Comparison of ENCODE assay signal across 1 cellular context in the genomic region with DNA sequence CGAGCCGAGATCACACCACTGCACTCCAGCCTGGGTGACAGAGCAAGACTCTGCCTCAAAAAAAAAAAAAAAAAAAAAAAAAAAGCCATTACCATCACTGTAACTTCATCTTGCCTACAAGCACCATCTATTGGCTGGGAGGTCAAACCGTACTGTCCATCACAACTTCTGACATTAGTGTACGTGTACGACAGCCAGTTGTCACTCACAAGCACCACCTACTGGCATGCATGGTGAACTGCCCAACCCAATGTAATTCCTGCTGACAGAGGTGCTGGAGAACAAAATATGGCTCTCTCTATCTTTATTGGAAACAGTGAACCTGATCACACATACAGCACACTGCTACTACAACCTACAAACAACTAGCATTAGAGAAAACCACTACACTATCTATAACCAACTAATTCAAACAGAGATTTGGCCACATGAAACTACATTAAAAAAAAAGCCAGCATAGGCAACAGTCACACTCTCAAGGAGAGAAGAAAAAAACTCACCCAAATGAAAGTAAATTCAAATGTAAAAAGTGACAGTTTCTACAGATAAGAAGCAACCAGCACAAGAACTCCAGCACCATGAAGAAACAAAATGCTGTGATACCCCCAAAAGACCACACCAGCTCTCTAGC.
TF ChIP-seq lines count a peak whose summit lies in the region.

No MANE protein-coding gene starts in this region.

TF ChIP-seq in H1, 55 proteins besides CTCF, POLR2A, EP300 and RAD21 (continued from another document):
- no peak for TF ChIP-seq FOSL1 (IDR thresholded peaks at IDR 0.05; ENCODE audit: insufficient read depth, low read depth, low read length)
- no peak for TF ChIP-seq SIRT6 (IDR thresholded peaks at IDR 0.05; ENCODE audit: low read length)
- no peak for TF ChIP-seq TAF7 (optimal IDR thresholded peaks at IDR 0.05; ENCODE audit: borderline replicate concordance, low read depth, low read length)
- TF ChIP-seq HDAC6 (IDR thresholded peaks at IDR 0.05; ENCODE audit: low read depth, low read length): no peak
- TF ChIP-seq PHF8 (conservative IDR thresholded peaks at IDR 0.05; ENCODE audit: low read depth, low read length): no peak
- no peak for TF ChIP-seq BCL11A (IDR thresholded peaks at IDR 0.05; ENCODE audit: low read depth in 2 of 2, low read length in 2 of 2)
- no peak for TF ChIP-seq CEBPB (IDR thresholded peaks at IDR 0.05; ENCODE audit: low read depth, low read length)
- no peak for TF ChIP-seq CHD1 (IDR thresholded peaks at IDR 0.05; ENCODE audit: low read depth, low read length)
- TF ChIP-seq CTBP2 (IDR thresholded peaks at IDR 0.05; ENCODE audit: borderline replicate concordance, insufficient read depth, insufficient read length, low read length): no peak
- no peak for TF ChIP-seq JUN (IDR thresholded peaks at IDR 0.05; ENCODE audit: low read depth, low read length)
- no peak for TF ChIP-seq MAFK (IDR thresholded peaks at IDR 0.05; ENCODE audit: low read depth, low read length)
- TF ChIP-seq ZNF274 (IDR thresholded peaks at IDR 0.05; ENCODE audit: borderline replicate concordance, extremely low read depth, low read length): no peak
TF ChIP-seq in H1: peak in this region for 0.
